In the genomic region with DNA sequence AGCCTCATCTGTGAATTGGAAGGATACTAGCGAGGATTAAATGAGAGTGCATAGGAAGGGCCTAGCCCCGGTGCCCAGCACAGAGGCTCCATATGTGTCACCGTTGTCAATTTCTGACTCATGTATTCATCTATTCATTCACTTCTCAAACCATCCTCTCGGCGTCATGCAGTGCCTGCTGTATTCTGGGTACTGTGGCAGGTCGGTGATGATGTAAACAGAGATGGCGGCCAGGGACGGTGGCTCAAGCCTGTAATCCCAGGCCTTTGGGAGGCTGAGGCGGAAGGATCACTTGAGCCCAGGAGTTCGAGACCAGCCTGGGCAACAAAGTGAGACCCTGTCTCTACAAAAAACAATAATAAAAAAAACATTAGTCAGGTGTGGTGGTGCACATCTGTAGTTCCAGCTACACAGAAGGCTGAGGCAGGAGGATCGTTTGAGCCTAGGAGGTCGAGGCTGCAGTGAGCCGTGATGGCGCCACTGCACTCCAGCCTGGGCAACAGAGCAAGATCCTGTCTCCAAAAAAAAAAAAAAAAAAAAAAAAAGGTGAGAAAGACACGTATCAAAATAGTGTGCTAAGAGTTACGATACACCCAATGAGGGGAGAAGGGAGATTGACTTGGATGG, we compare ENCODE assay signal across 9 cellular contexts. TPM values are rescaled to one million over a fixed set of nuclear protein-coding genes. Genes with fewer than 3 reads are reported as not detected.
DNase-seq lines count a peak whose midpoint lies in the region; ATAC-seq lines count a peak whose summit lies in the region.
"Had no signal": no experiment of that assay in that cellular context is flagged by ENCODE, and none has a peak within 500 bp of the region (broad histone marks: within the 10 kb centered on the region; RNA-seq: fewer than 3 reads in every experiment).

No MANE protein-coding gene starts in this region.

- POLR2A ChIA-PET in activated naive CD8-positive, alpha-beta T cell treated with anti-CD3 and anti-CD28 coated beads, Interleukin-2, amount 10 ng/mL, durations not matched to agents 7 days and 5 days (lab: Charles Lee), result interaction anchor here (0.7 to 1.1 kb wide), 2 partner anchors 107 to 238 kb away, joined by 3 to 5 read pairs; no protein-coding TSS in a partner anchor

- peaks cover 9% of the 10 kb centered on the region for H3K4me1 Mint-ChIP-seq in activated naive CD8-positive, alpha-beta T cell treated with anti-CD3 and anti-CD28 coated beads, Interleukin-2, amount 10 ng/mL, durations not matched to agents 7 days and 5 days
- H3K4me1 Mint-ChIP-seq in stimulated activated memory B cell treated with anti-CD40 and anti-IgM and Interleukin-4, amounts not matched to agents 10 μg/mL and 1 μg/mL and 100 μg/mL, for 72 hours, result peaks cover 45% of the 10 kb centered on the region

- H3K9me3 Mint-ChIP-seq in activated naive CD8-positive, alpha-beta T cell treated with anti-CD3 and anti-CD28 coated beads, Interleukin-2, amount 10 ng/mL, durations not matched to agents 7 days and 5 days, result no peaks in the 10 kb centered on the region
- no peaks in the 10 kb centered on the region for H3K9me3 Mint-ChIP-seq in stimulated activated memory B cell treated with anti-CD40 and anti-IgM and Interleukin-4, amounts not matched to agents 10 μg/mL and 1 μg/mL and 100 μg/mL, for 72 hours

- H3K36me3 Mint-ChIP-seq in activated naive CD8-positive, alpha-beta T cell treated with anti-CD3 and anti-CD28 coated beads, Interleukin-2, amount 10 ng/mL, durations not matched to agents 7 days and 5 days, result no peaks in the 10 kb centered on the region
- H3K36me3 Mint-ChIP-seq in stimulated activated memory B cell treated with anti-CD40 and anti-IgM and Interleukin-4, amounts not matched to agents 10 μg/mL and 1 μg/mL and 100 μg/mL, for 72 hours, result no peaks in the 10 kb centered on the region

- peak overlapping the region; percentile 7 for H3K27ac Mint-ChIP-seq in activated naive CD8-positive, alpha-beta T cell treated with anti-CD3 and anti-CD28 coated beads, Interleukin-2, amount 10 ng/mL, durations not matched to agents 7 days and 5 days
- peak overlapping the region; percentile 85 for H3K27ac Mint-ChIP-seq in stimulated activated memory B cell treated with anti-CD40 and anti-IgM and Interleukin-4, amounts not matched to agents 10 μg/mL and 1 μg/mL and 100 μg/mL, for 72 hours

- ATAC-seq in activated naive CD8-positive, alpha-beta T cell treated with anti-CD3 and anti-CD28 coated beads, Interleukin-2, amount 10 ng/mL, durations not matched to agents 7 days and 5 days (ENCODE audit: low read depth), result peak; percentile 7
- ATAC-seq in stimulated activated memory B cell treated with anti-CD40 and anti-IgM and Interleukin-4, amounts not matched to agents 10 μg/mL and 1 μg/mL and 100 μg/mL, for 72 hours, result peak; percentile 70
- ATAC-seq in HG03521 (IDR thresholded peaks at IDR 0.05; ENCODE audit: unreplicated experiment) (no peak), GM19023 (IDR thresholded peaks at IDR 0.05; ENCODE audit: unreplicated experiment) (no peak)

- peaks cover 39% of the 10 kb centered on the region for H3K27me3 Mint-ChIP-seq in activated naive CD8-positive, alpha-beta T cell treated with anti-CD3 and anti-CD28 coated beads, Interleukin-2, amount 10 ng/mL, durations not matched to agents 7 days and 5 days
- H3K27me3 Mint-ChIP-seq in stimulated activated memory B cell treated with anti-CD40 and anti-IgM and Interleukin-4, amounts not matched to agents 10 μg/mL and 1 μg/mL and 100 μg/mL, for 72 hours, result peaks cover 29% of the 10 kb centered on the region

- peak overlapping the region; percentile 80 for H3K4me3 Mint-ChIP-seq in activated naive CD8-positive, alpha-beta T cell treated with anti-CD3 and anti-CD28 coated beads, Interleukin-2, amount 10 ng/mL, durations not matched to agents 7 days and 5 days
- H3K4me3 Mint-ChIP-seq in stimulated activated memory B cell treated with anti-CD40 and anti-IgM and Interleukin-4, amounts not matched to agents 10 μg/mL and 1 μg/mL and 100 μg/mL, for 72 hours, result peak overlapping the region; percentile 77

- DNase-seq in activated naive CD4-positive, alpha-beta T cell treated with Interleukin-2 at 50 U/mL for 16 hours, result peak; percentile 71
- no peak for DNase-seq in activated naive CD4-positive, alpha-beta T cell (lab: John Stamatoyannopoulos, UW)
- DNase-seq in NCI-H774 (lab: John Stamatoyannopoulos, UW), result peak; percentile 63
- DNase-seq in activated naive CD8-positive, alpha-beta T cell treated with anti-CD3 and anti-CD28 coated beads, Interleukin-2, amount 10 ng/mL, durations not matched to agents 7 days and 5 days, result no peak
- DNase-seq in dedifferentiated amniotic fluid mesenchymal stem cell (ENCODE audit: extremely low spot score), result no peak

RNA-seq across cellular contexts. Expression of gene PPP1R1B, which starts 4.3 kb away (rescaled TPM):
- total RNA-seq in activated naive CD8-positive, alpha-beta T cell treated with anti-CD3 and anti-CD28 coated beads, Interleukin-2, amount 10 ng/mL, durations not matched to agents 7 days and 5 days, result not detected

RNA-seq across cellular contexts. Expression of gene STARD3, which starts 14.5 kb away (rescaled TPM):
- total RNA-seq in activated naive CD8-positive, alpha-beta T cell treated with anti-CD3 and anti-CD28 coated beads, Interleukin-2, amount 10 ng/mL, durations not matched to agents 7 days and 5 days, result 10 to 100 TPM; 96.3 to 96.5 TPM

RNA-seq across cellular contexts. Expression of gene NEUROD2, which starts 14.8 kb away (rescaled TPM):
- not detected for total RNA-seq in activated naive CD8-positive, alpha-beta T cell treated with anti-CD3 and anti-CD28 coated beads, Interleukin-2, amount 10 ng/mL, durations not matched to agents 7 days and 5 days
- total RNA-seq: right cardiac atrium had no signal

RNA-seq across cellular contexts. Expression of gene TCAP, which starts 42.7 kb away (rescaled TPM):
- 1 to 10 TPM; 2.7 to 3.2 TPM for total RNA-seq in activated naive CD8-positive, alpha-beta T cell treated with anti-CD3 and anti-CD28 coated beads, Interleukin-2, amount 10 ng/mL, durations not matched to agents 7 days and 5 days

RNA-seq across cellular contexts. Expression of gene PNMT, which starts 45.8 kb away (rescaled TPM):
- not detected for total RNA-seq in activated naive CD8-positive, alpha-beta T cell treated with anti-CD3 and anti-CD28 coated beads, Interleukin-2, amount 10 ng/mL, durations not matched to agents 7 days and 5 days

Comparison
In these comparisons a context has a peak if more than half of its experiments do, and no peak if none do; other contexts are left out.
1. DNase-seq: peak in activated naive CD4-positive, alpha-beta T cell treated with Interleukin-2 at 50 U/mL for 16 hours (single experiment) and NCI-H774 (single experiment); none in activated naive CD4-positive, alpha-beta T cell (0 of 4), activated naive CD8-positive, alpha-beta T cell treated with anti-CD3 and anti-CD28 coated beads, Interleukin-2, amount 10 ng/mL, durations not matched to agents 7 days and 5 days (single experiment) and dedifferentiated amniotic fluid mesenchymal stem cell (single experiment).
2. ATAC-seq: peak in activated naive CD8-positive, alpha-beta T cell treated with anti-CD3 and anti-CD28 coated beads, Interleukin-2, amount 10 ng/mL, durations not matched to agents 7 days and 5 days (single experiment) and stimulated activated memory B cell treated with anti-CD40 and anti-IgM and Interleukin-4, amounts not matched to agents 10 μg/mL and 1 μg/mL and 100 μg/mL, for 72 hours (single experiment); none in HG03521 (single experiment) and GM19023 (single experiment).